Comparison of ENCODE assay signal across 24 cellular contexts in genomic region chr5:125162714-125163113, GRCh38.
"Had no signal": no experiment of that assay in that cellular context is flagged by ENCODE, and none has a peak within 500 bp of the region (broad histone marks: within the 10 kb centered on the region; RNA-seq: fewer than 3 reads in every experiment).

No MANE protein-coding gene starts in this region.

- DNase-seq: stimulated activated CD4-positive, alpha-beta T cell treated with anti-CD3 and anti-CD28 coated beads, Interleukin-2, amount 100 ng/mL, for 48 hours; stimulated activated CD4-positive, alpha-beta T cell treated with anti-CD3 and anti-CD28 coated beads, Interleukin-4, amount 100 ng/mL, for 1 hour; stimulated activated CD4-positive, alpha-beta T cell treated with anti-CD3 and anti-CD28 coated beads, Interleukin-4, amount 100 ng/mL, for 24 hours; stimulated activated CD4-positive, alpha-beta T cell treated with anti-CD3 and anti-CD28 coated beads, Interleukin-4, amount 100 ng/mL, for 4 hours; stimulated activated CD8-positive, alpha-beta memory T cell treated with anti-CD3 and anti-CD28 coated beads, Interleukin-4, amount 100 ng/mL, for 48 hours; stimulated activated naive B cell treated with anti-CD40 and anti-IgM and Interleukin-4, amounts not matched to agents 10 μg/mL and 1 μg/mL and 100 μg/mL, for 72 hours; stimulated activated naive CD4-positive, alpha-beta T cell; stimulated activated naive CD4-positive, alpha-beta T cell treated with Interleukin-2 at 50 U/mL for 16 hours; stimulated activated naive CD8-positive, alpha-beta T cell treated with anti-CD3 and anti-CD28 coated beads, Interleukin-15, amount 100 ng/mL, for 72 hours; stimulated activated naive CD8-positive, alpha-beta T cell treated with anti-CD3 and anti-CD28 coated beads, Interleukin-15, Interleukin-2, amounts not matched to agents 100 U/mL and 50 U/mL, for 24 hours; stomach; substantia nigra; testis; thyroid gland; tibial artery; transverse colon; trophoblast cell; upper lobe of left lung; upper lobe of right lung; uterus had no signal

- H3K4me1 ChIP-seq: stomach, suprapubic skin, testis, thyroid gland, tibial artery, tibial nerve, transverse colon, upper lobe of left lung, upper lobe of right lung, uterus, vagina had no signal

- H3K4me3 ChIP-seq: stomach, suprapubic skin, testis, thoracic aorta, thyroid gland, tibial artery, tibial nerve, transverse colon, upper lobe of left lung, upper lobe of right lung, uterus, vagina had no signal

- H3K36me3 ChIP-seq: stomach, suprapubic skin, thoracic aorta, thyroid gland, tibial artery, tibial nerve, transverse colon, upper lobe of left lung, upper lobe of right lung, uterus, vagina had no signal

- H3K27ac ChIP-seq: stomach, suprapubic skin, testis, thoracic aorta, thyroid gland, tibial artery, tibial nerve, transverse colon, upper lobe of left lung, upper lobe of right lung, uterus, vagina had no signal

- H3K9me3 ChIP-seq: testis, thyroid gland, upper lobe of right lung, vagina had no signal
